In the genomic region with DNA sequence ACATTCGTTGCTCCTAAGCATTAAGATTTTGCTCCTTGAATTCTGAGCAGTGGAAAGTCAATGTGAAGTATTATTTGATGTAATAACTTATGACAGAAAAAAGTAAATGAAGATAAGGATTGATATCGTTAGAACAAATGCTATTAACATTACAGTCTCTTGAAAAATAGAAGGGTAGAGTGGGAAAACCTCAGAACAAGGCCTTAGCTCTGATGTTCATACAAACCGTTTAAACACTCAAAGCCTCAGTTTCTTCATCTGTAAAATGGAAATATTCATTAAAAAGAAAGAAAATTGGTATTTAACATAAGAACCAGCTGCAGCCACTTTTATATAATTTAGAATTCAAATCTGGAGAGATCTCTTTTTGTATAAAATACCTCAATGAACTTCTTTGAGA, we compare ENCODE assay signal across 1 cellular context.
TF ChIP-seq lines count a peak whose summit lies in the region.

No MANE protein-coding gene starts in this region.

TF ChIP-seq in HCT116, 20 proteins besides CTCF, POLR2A, EP300 and RAD21 (continued from another document):
- TF ChIP-seq, protein P1, sequence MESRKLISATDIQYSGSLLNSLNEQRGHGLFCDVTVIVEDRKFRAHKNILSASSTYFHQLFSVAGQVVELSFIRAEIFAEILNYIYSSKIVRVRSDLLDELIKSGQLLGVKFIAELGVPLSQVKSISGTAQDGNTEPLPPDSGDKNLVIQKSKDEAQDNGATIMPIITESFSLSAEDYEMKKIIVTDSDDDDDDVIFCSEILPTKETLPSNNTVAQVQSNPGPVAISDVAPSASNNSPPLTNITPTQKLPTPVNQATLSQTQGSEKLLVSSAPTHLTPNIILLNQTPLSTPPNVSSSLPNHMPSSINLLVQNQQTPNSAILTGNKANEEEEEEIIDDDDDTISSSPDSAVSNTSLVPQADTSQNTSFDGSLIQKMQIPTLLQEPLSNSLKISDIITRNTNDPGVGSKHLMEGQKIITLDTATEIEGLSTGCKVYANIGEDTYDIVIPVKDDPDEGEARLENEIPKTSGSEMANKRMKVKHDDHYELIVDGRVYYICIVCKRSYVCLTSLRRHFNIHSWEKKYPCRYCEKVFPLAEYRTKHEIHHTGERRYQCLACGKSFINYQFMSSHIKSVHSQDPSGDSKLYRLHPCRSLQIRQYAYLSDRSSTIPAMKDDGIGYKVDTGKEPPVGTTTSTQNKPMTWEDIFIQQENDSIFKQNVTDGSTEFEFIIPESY (IDR thresholded peaks at IDR 0.05; ENCODE audit: extremely low read depth, insufficient replicate concordance, low read length), result no peak
- TF ChIP-seq ZFX (IDR thresholded peaks at IDR 0.05) (no peak), FOSL1 (IDR thresholded peaks at IDR 0.05; ENCODE audit: low read depth) (no peak), SRF (IDR thresholded peaks at IDR 0.05; ENCODE audit: low read depth) (no peak), CEBPB (IDR thresholded peaks at IDR 0.05; ENCODE audit: low read depth) (no peak), ELF1 (IDR thresholded peaks at IDR 0.05; ENCODE audit: borderline replicate concordance, low read depth) (no peak), EZH2 (IDR thresholded peaks at IDR 0.05) (no peak), YY1 (IDR thresholded peaks at IDR 0.05; ENCODE audit: extremely low read depth, insufficient replicate concordance, low read depth, low read length) (no peak), SP1 (IDR thresholded peaks at IDR 0.05; ENCODE audit: low read depth) (no peak), JUND (IDR thresholded peaks at IDR 0.05) (no peak), CBX3 (IDR thresholded peaks at IDR 0.05; ENCODE audit: low read depth) (no peak), SIN3A (IDR thresholded peaks at IDR 0.05; ENCODE audit: low read depth) (no peak), EGR1 (IDR thresholded peaks at IDR 0.05; ENCODE audit: low read depth) (no peak), EZH2phosphoT487 (IDR thresholded peaks at IDR 0.05; ENCODE audit: borderline replicate concordance) (no peak), TCF7L2 (IDR thresholded peaks at IDR 0.05; ENCODE audit: borderline replicate concordance, extremely low read depth, insufficient read depth, insufficient read length) (no peak), ZNF274 (IDR thresholded peaks at IDR 0.05; ENCODE audit: low read depth, low read length) (no peak)
- TF ChIP-seq, protein P2, sequence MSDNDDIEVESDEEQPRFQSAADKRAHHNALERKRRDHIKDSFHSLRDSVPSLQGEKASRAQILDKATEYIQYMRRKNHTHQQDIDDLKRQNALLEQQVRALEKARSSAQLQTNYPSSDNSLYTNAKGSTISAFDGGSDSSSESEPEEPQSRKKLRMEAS (IDR thresholded peaks at IDR 0.05), result no peak
- TF ChIP-seq, protein P3, sequence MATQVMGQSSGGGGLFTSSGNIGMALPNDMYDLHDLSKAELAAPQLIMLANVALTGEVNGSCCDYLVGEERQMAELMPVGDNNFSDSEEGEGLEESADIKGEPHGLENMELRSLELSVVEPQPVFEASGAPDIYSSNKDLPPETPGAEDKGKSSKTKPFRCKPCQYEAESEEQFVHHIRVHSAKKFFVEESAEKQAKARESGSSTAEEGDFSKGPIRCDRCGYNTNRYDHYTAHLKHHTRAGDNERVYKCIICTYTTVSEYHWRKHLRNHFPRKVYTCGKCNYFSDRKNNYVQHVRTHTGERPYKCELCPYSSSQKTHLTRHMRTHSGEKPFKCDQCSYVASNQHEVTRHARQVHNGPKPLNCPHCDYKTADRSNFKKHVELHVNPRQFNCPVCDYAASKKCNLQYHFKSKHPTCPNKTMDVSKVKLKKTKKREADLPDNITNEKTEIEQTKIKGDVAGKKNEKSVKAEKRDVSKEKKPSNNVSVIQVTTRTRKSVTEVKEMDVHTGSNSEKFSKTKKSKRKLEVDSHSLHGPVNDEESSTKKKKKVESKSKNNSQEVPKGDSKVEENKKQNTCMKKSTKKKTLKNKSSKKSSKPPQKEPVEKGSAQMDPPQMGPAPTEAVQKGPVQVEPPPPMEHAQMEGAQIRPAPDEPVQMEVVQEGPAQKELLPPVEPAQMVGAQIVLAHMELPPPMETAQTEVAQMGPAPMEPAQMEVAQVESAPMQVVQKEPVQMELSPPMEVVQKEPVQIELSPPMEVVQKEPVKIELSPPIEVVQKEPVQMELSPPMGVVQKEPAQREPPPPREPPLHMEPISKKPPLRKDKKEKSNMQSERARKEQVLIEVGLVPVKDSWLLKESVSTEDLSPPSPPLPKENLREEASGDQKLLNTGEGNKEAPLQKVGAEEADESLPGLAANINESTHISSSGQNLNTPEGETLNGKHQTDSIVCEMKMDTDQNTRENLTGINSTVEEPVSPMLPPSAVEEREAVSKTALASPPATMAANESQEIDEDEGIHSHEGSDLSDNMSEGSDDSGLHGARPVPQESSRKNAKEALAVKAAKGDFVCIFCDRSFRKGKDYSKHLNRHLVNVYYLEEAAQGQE (IDR thresholded peaks at IDR 0.05; ENCODE audit: low read depth), result no peak
- TF ChIP-seq, protein P4, sequence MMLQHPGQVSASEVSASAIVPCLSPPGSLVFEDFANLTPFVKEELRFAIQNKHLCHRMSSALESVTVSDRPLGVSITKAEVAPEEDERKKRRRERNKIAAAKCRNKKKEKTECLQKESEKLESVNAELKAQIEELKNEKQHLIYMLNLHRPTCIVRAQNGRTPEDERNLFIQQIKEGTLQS (IDR thresholded peaks at IDR 0.05), result no peak
